ENCODE assay signal across 2 cellular contexts in genomic region chr2:11612553-11613215, GRCh38.
TF ChIP-seq lines count a peak whose summit lies in the region.

No MANE protein-coding gene starts in this region.

TF ChIP-seq in A549, 52 proteins besides CTCF, POLR2A, EP300 and RAD21:
- no peak for TF ChIP-seq HOXB5 (CRISPR knock-in tag; IDR thresholded peaks at IDR 0.05)

TF ChIP-seq in SK-N-SH, 30 proteins besides CTCF, POLR2A, EP300 and RAD21 (continued from another document):
- TF ChIP-seq EZH2phosphoT487 (IDR thresholded peaks at IDR 0.05; ENCODE audit: borderline replicate concordance, low read depth) (no peak), REST (IDR thresholded peaks at IDR 0.05; ENCODE audit: low read depth, low read length) (no peak), IRF3 (IDR thresholded peaks at IDR 0.05; ENCODE audit: low read depth, low read length) (no peak), ZBTB33 (IDR thresholded peaks at IDR 0.05; ENCODE audit: borderline replicate concordance, low read depth) (no peak), PBX3 (IDR thresholded peaks at IDR 0.05) (no peak), USF2 (IDR thresholded peaks at IDR 0.05; ENCODE audit: borderline replicate concordance, low read depth, low read length) (no peak), NRF1 (IDR thresholded peaks at IDR 0.05; ENCODE audit: low read depth, low read length) (no peak), GATA2 (CRISPR knock-in tag; IDR thresholded peaks at IDR 0.05) (no peak), JUND (IDR thresholded peaks at IDR 0.05) (no peak), POLR2AphosphoS5 (IDR thresholded peaks at IDR 0.05; ENCODE audit: low read depth, low read length) (no peak), NFIC (IDR thresholded peaks at IDR 0.05; ENCODE audit: borderline replicate concordance) (no peak), TCF12 (IDR thresholded peaks at IDR 0.05) (no peak), FOXM1 (IDR thresholded peaks at IDR 0.05; ENCODE audit: low read depth) (no peak), SIN3A (IDR thresholded peaks at IDR 0.05; ENCODE audit: borderline replicate concordance, low read depth, low read length) (no peak), TEAD4 (IDR thresholded peaks at IDR 0.05; ENCODE audit: borderline replicate concordance, insufficient read depth) (no peak), RCOR1 (IDR thresholded peaks at IDR 0.05; ENCODE audit: low read length) (no peak)
